ENCODE assay signal across 10 cellular contexts in the genomic region with DNA sequence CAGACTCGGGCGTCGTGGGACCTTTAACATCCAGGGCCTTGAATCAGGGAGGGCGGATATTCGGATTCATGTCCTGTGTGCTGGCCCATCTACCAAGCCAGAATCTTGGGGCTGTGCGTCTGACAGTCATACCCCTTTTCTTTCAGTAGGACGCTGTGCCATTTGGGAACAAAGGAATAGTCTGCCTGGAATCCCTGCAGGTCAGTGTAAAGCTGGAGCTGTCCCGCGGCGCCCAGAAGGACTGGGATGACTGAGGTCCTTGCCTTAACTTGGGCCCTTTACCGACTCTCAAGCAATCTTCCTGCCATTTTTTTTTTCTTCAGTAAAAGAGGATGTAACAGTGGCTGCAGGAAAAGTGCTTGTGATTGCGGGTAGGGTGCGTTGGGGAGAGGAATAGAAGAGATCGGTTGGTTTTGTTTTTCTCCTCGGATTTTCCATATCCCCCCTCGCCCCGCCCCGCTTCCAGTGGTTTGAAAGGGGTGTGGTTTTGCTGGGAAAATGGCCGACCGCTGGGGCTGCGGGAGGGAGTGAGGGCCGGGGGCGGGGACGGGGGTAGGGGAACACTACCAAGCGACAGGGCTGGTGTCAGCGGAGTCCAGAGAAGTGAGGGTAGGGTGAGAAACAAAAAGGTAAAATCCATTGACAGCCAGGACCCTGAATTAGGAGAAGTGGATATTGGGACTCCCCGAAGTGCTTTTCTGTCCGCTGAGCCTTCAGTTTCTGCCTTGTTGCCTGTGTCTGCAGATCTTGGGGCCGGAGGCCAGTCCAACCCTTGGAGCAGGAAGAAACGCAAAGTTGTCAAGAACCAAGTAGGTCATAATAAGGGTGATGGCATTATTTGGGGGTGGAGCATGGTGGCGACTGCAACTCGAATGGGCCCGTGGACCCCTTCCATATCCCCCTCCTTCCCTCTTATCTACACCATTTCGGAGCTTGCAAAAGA. TPM values are rescaled to one million over a fixed set of nuclear protein-coding genes. Genes with fewer than 3 reads are reported as not detected.
A peak's percentile ranks its signal among the peaks of the same experiment; 100 is the strongest.
DNase-seq lines count a peak whose midpoint lies in the region; ATAC-seq, FAIRE-seq and TF ChIP-seq lines count a peak whose summit lies in the region.
"Had no signal": no experiment of that assay in that cellular context is flagged by ENCODE, and none has a peak within 500 bp of the region (broad histone marks: within the 10 kb centered on the region; RNA-seq: fewer than 3 reads in every experiment).

No MANE protein-coding gene starts in this region.

- H3K9me3 ChIP-seq in NT2/D1 (ENCODE audit: insufficient read depth, low read length) (no peaks in the 10 kb centered on the region), right lobe of liver (no peaks in the 10 kb centered on the region), stomach smooth muscle (ENCODE audit: control insufficient read depth in 2 of 2, low read length in 2 of 2) (no peaks in the 10 kb centered on the region)
- H3K9me3 ChIP-seq in effector memory CD4-positive, alpha-beta T cell (ENCODE audit: control insufficient read depth, low read length): no peaks in the 10 kb centered on the region

- H3K27me3 ChIP-seq in NT2/D1 (ENCODE audit: insufficient read depth, insufficient read length) (no peaks in the 10 kb centered on the region), right lobe of liver (no peaks in the 10 kb centered on the region), stomach smooth muscle (ENCODE audit: control insufficient read depth in 1 of 2, insufficient read depth in 2 of 2, low read length in 2 of 2) (peaks cover 0 to 2% of the 10 kb centered on the region in 2 donors)
- H3K27me3 ChIP-seq in effector memory CD4-positive, alpha-beta T cell (replicated peaks; ENCODE audit: control insufficient read depth, insufficient read depth, low read length, poor library complexity, severe bottlenecking): no peaks in the 10 kb centered on the region

- intact Hi-C loops in right lobe of liver (cut with DNase I): no loop called here

- no peak overlapping the region for H3K27ac ChIP-seq in effector memory CD4-positive, alpha-beta T cell (ENCODE audit: insufficient read depth, low read length, poor library complexity, severe bottlenecking)
- H3K27ac ChIP-seq in right lobe of liver (peak overlapping the region; percentile 36 to 72 (median 53)), stomach smooth muscle (ENCODE audit: low read length) (peak overlapping the region; percentile 82)

- no peak for FAIRE-seq in GM12891 (lab: Jason Lieb, UNC)
- FAIRE-seq: A204.1 had no signal

- peaks cover 18% of the 10 kb centered on the region for H3K36me3 ChIP-seq in NT2/D1 (ENCODE audit: insufficient read depth, insufficient read length, low read length)
- no peaks in the 10 kb centered on the region for H3K36me3 ChIP-seq in effector memory CD4-positive, alpha-beta T cell (ENCODE audit: control insufficient read depth, insufficient read depth, low read length)
- no peaks in the 10 kb centered on the region for H3K36me3 ChIP-seq in right lobe of liver
- H3K36me3 ChIP-seq in stomach smooth muscle (ENCODE audit: control insufficient read depth in 2 of 2, insufficient read depth in 2 of 2, low read length in 2 of 2): peaks cover 0 to 5% of the 10 kb centered on the region in 2 donors

- TF ChIP-seq CTCF in right lobe of liver (IDR thresholded peaks at IDR 0.05): no peak

- H3K4me3 ChIP-seq in NT2/D1 (ENCODE audit: insufficient read length, low read depth) (peak overlapping the region; percentile 57), right lobe of liver (peak overlapping the region; percentile 31 to 43 (median 36)), stomach smooth muscle (ENCODE audit: low read length in 2 of 2) (peak overlapping the region; percentile 79 to 80)
- H3K4me3 ChIP-seq in effector memory CD4-positive, alpha-beta T cell (ENCODE audit: insufficient read depth, low read depth, low read length, poor library complexity, severe bottlenecking): peak overlapping the region; percentile 17

- ATAC-seq in right lobe of liver: peak; percentile 47 to 64 (median 57)
- ATAC-seq in GM18907 (IDR thresholded peaks at IDR 0.05; ENCODE audit: unreplicated experiment): no peak

- TF ChIP-seq POLR2A in right lobe of liver (IDR thresholded peaks at IDR 0.05) (no peak), GM12891 (IDR thresholded peaks at IDR 0.05; ENCODE audit: low read depth, low read length) (no peak)

- peak overlapping the region; percentile 73 for H3K9ac ChIP-seq in NT2/D1 (ENCODE audit: insufficient read length, low read depth)
- peak overlapping the region; percentile 74 to 78 for H3K9ac ChIP-seq in stomach smooth muscle (ENCODE audit: low read length in 2 of 2)

- H3K4me1 ChIP-seq in NT2/D1 (ENCODE audit: insufficient read depth, insufficient read length) (peaks cover 2% of the 10 kb centered on the region), right lobe of liver (no peaks in the 10 kb centered on the region), stomach smooth muscle (ENCODE audit: control insufficient read depth, insufficient read depth, low read length) (no peaks in the 10 kb centered on the region)
- H3K4me1 ChIP-seq in effector memory CD4-positive, alpha-beta T cell (ENCODE audit: control insufficient read depth, insufficient read depth, low read length, poor library complexity, severe bottlenecking): no peaks in the 10 kb centered on the region

- 34% methylated on average over 23 of the region's 34 CpGs for WGBS in right lobe of liver (ENCODE audit: insufficient coverage, low coverage, low lambda C conversion rate, missing lambda C conversion rate)

- peak; percentile 56 for DNase-seq in DMS53 (lab: John Stamatoyannopoulos, UW)
- no peak for DNase-seq in DMS53 treated with DMSO at 0.1 percent for 48 hours (lab: John Stamatoyannopoulos, UW; ENCODE audit: unreplicated experiment)
- DNase-seq in NT2/D1 (ENCODE audit: low read depth, low spot score): peak; percentile 6
- no peak for DNase-seq in effector memory CD4-positive, alpha-beta T cell
- DNase-seq in right lobe of liver: peak in 1 of 3 donors; percentile 30
- DNase-seq in GM12891 (ENCODE audit: insufficient read length, low spot score): no peak

TF ChIP-seq in GM12891, 5 proteins besides CTCF, POLR2A, EP300 and RAD21:
- no peak for TF ChIP-seq POU2F2 (IDR thresholded peaks at IDR 0.05; ENCODE audit: low read depth, low read length)
- no peak for TF ChIP-seq PAX5 (IDR thresholded peaks at IDR 0.05; ENCODE audit: insufficient read depth, low read length, severe bottlenecking)
- no peak for TF ChIP-seq TAF1 (IDR thresholded peaks at IDR 0.05; ENCODE audit: low read depth, low read length)
- no peak for TF ChIP-seq SPI1 (IDR thresholded peaks at IDR 0.05; ENCODE audit: low read depth, low read length)
- no peak for TF ChIP-seq POLR2AphosphoS5 (IDR thresholded peaks at IDR 0.05; ENCODE audit: low read depth, low read length)

RNA-seq across cellular contexts. Expression of a gene that starts 0.7 kb away (rescaled TPM):
- total RNA-seq in right lobe of liver: 1 to 10 TPM; 1.1 to 2.7 (median 1.6) TPM
- 3.9 TPM for polyA plus RNA-seq in GM12891 (2012; ENCODE audit: low read depth, missing spikeins)
- total RNA-seq: T-helper 1 cell treated with Interleukin-12 subunit alpha and Interleukin-12 subunit beta and Interleukin-4 antibody, amounts not matched to agents 30 ng/mL and 1 ng/mL, for 36 hours had no signal

Comparison
In these comparisons a context has a peak if more than half of its experiments do, and no peak if none do; other contexts are left out.
1. DNase-seq: peak in DMS53 (single experiment) and NT2/D1 (single experiment); none in DMS53 treated with DMSO at 0.1 percent for 48 hours (single experiment), effector memory CD4-positive, alpha-beta T cell (0 of 3) and GM12891 (single experiment).
2. H3K4me3 ChIP-seq: peak in every context shown above with its lines; median percentile 80 in stomach smooth muscle; 57 in NT2/D1; 36 in right lobe of liver; 17 in effector memory CD4-positive, alpha-beta T cell.